In the genomic region with DNA sequence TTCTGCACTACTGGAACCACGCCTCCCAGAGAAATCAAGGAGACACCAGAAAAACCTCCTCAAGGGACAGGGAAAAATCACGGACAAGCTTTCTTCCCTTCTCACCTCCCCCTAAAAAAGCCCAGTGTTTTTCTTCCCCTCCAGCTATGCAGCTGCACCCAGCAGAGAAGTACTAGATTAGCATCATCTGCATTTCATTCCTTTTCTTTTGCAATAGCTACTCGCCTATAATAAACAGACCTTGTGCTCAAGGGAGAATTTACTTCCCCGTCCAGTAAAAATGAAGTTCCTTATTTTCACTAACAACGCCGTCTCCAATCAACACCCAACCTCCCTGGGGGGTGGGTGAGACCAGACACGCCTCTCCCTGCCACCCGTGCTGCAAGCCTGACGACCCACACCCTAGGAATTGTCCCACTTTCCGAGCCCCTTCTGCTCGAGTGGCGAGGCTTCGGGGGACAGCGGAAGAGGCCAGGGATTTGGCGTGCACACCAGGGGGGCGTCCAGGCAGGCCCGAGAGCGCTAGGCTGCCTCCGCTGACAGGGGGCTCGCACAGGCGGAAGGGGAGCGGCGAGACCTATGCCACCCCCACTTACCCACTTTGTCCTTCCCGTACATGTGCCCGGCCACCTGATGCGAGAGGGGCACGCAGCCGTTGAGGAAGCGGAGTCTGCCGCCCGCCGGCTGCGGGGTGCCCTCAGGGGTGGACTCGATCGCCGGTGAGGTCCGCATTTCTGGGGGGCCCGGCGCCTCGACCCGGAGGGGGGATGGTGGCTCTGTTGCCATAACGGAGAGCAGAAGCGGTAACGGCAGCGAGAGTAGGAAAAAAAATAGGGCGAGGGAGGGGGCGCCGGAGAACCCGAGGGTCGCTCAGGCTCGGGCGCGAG, we compare ENCODE assay signal across 1 cellular context.
TF ChIP-seq lines count a peak whose summit lies in the region.

No MANE protein-coding gene starts in this region.

TF ChIP-seq in K562, 482 proteins besides CTCF, POLR2A, EP300 and RAD21 (continued from another document):
- TF ChIP-seq, protein P1, sequence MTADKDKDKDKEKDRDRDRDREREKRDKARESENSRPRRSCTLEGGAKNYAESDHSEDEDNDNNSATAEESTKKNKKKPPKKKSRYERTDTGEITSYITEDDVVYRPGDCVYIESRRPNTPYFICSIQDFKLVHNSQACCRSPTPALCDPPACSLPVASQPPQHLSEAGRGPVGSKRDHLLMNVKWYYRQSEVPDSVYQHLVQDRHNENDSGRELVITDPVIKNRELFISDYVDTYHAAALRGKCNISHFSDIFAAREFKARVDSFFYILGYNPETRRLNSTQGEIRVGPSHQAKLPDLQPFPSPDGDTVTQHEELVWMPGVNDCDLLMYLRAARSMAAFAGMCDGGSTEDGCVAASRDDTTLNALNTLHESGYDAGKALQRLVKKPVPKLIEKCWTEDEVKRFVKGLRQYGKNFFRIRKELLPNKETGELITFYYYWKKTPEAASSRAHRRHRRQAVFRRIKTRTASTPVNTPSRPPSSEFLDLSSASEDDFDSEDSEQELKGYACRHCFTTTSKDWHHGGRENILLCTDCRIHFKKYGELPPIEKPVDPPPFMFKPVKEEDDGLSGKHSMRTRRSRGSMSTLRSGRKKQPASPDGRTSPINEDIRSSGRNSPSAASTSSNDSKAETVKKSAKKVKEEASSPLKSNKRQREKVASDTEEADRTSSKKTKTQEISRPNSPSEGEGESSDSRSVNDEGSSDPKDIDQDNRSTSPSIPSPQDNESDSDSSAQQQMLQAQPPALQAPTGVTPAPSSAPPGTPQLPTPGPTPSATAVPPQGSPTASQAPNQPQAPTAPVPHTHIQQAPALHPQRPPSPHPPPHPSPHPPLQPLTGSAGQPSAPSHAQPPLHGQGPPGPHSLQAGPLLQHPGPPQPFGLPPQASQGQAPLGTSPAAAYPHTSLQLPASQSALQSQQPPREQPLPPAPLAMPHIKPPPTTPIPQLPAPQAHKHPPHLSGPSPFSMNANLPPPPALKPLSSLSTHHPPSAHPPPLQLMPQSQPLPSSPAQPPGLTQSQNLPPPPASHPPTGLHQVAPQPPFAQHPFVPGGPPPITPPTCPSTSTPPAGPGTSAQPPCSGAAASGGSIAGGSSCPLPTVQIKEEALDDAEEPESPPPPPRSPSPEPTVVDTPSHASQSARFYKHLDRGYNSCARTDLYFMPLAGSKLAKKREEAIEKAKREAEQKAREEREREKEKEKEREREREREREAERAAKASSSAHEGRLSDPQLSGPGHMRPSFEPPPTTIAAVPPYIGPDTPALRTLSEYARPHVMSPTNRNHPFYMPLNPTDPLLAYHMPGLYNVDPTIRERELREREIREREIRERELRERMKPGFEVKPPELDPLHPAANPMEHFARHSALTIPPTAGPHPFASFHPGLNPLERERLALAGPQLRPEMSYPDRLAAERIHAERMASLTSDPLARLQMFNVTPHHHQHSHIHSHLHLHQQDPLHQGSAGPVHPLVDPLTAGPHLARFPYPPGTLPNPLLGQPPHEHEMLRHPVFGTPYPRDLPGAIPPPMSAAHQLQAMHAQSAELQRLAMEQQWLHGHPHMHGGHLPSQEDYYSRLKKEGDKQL (CRISPR knock-in tag; IDR thresholded peaks at IDR 0.05; ENCODE audit: borderline replicate concordance), result no peak; the same call in 1 of the 2 replicates
- TF ChIP-seq ZNF764 (CRISPR knock-in tag; IDR thresholded peaks at IDR 0.05; ENCODE audit: low read depth) (no peak), NEUROD1 (IDR thresholded peaks at IDR 0.05; ENCODE audit: borderline replicate concordance, low read depth, low read length, partially characterized antibody) (no peak), KAT7 (CRISPR knock-in tag; IDR thresholded peaks at IDR 0.05; ENCODE audit: borderline replicate concordance) (peak; percentile 68; the same call in 1 of the 2 replicates), NR3C1 (CRISPR knock-in tag; IDR thresholded peaks at IDR 0.05) (peak; percentile 74; the same call in 1 of the 2 replicates)
- TF ChIP-seq, protein P2, sequence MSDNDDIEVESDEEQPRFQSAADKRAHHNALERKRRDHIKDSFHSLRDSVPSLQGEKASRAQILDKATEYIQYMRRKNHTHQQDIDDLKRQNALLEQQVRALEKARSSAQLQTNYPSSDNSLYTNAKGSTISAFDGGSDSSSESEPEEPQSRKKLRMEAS (CRISPR knock-in tag; IDR thresholded peaks at IDR 0.05), result peak; percentile 78
